In genomic region chr6:31156647-31157046, GRCh38 we compare ENCODE assay signal across 1 cellular context.
TF ChIP-seq lines count a peak whose summit lies in the region.

No MANE protein-coding gene starts in this region.

TF ChIP-seq in IMR-90, 13 proteins besides CTCF, POLR2A, EP300 and RAD21:
- TF ChIP-seq MXI1 (IDR thresholded peaks at IDR 0.05; ENCODE audit: borderline replicate concordance, low read depth, low read length) (no peak), RCOR1 (IDR thresholded peaks at IDR 0.05; ENCODE audit: insufficient replicate concordance, low read length) (no peak), BHLHE40 (IDR thresholded peaks at IDR 0.05; ENCODE audit: low read depth, low read length) (no peak), SMC3 (IDR thresholded peaks at IDR 0.05; ENCODE audit: low read depth, low read length) (no peak), FOS (IDR thresholded peaks at IDR 0.05; ENCODE audit: low read depth, low read length) (no peak), RFX5 (IDR thresholded peaks at IDR 0.05; ENCODE audit: low read depth, low read length) (no peak), MAZ (IDR thresholded peaks at IDR 0.05; ENCODE audit: borderline replicate concordance, low read depth, low read length) (no peak), CEBPB (IDR thresholded peaks at IDR 0.05; ENCODE audit: low read depth, low read length) (no peak)
- TF ChIP-seq, protein P1, sequence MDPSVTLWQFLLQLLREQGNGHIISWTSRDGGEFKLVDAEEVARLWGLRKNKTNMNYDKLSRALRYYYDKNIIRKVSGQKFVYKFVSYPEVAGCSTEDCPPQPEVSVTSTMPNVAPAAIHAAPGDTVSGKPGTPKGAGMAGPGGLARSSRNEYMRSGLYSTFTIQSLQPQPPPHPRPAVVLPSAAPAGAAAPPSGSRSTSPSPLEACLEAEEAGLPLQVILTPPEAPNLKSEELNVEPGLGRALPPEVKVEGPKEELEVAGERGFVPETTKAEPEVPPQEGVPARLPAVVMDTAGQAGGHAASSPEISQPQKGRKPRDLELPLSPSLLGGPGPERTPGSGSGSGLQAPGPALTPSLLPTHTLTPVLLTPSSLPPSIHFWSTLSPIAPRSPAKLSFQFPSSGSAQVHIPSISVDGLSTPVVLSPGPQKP (IDR thresholded peaks at IDR 0.05; ENCODE audit: borderline replicate concordance, low read depth, low read length) = no peak
